1 cellular context compared by ENCODE assay signal in the genomic region with DNA sequence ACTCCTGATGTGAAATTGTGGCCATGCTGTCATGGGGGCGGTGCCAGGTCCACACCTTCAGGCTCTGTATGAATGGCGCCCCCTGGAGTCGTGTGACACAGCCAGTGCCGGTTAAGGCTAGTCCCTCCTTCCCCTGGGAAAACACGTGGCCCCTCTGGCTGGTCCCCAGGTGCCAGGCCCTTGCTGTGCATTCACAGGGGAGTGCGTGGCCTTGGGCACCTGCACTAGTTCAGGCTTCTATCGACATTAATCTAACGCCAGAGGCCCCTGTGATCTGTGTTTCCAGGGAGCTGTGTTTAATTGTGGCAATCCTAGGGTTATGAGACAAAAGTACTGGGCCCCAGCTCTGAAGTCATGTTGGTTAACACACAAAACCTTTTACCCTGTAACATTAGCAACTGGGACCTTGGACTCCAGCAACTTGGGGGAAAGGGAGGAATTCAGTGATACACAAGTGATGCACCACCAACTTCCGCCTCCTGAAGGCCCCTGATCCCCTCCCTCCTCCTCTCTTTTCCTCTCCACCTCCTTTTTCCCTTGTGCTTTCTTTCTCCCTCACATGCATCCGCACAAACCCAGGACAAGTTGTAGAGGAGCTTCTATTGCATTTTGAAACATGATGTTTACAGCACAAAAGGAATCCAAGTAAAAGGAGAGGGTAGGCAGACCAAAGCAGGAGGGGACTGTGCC.
A peak's percentile ranks its signal among the peaks of the same experiment; 100 is the strongest.
TF ChIP-seq lines count a peak whose summit lies in the region.

No MANE protein-coding gene starts in this region.

TF ChIP-seq in K562, 482 proteins besides CTCF, POLR2A, EP300 and RAD21 (continued from another document and continues in another):
- TF ChIP-seq, protein P1, sequence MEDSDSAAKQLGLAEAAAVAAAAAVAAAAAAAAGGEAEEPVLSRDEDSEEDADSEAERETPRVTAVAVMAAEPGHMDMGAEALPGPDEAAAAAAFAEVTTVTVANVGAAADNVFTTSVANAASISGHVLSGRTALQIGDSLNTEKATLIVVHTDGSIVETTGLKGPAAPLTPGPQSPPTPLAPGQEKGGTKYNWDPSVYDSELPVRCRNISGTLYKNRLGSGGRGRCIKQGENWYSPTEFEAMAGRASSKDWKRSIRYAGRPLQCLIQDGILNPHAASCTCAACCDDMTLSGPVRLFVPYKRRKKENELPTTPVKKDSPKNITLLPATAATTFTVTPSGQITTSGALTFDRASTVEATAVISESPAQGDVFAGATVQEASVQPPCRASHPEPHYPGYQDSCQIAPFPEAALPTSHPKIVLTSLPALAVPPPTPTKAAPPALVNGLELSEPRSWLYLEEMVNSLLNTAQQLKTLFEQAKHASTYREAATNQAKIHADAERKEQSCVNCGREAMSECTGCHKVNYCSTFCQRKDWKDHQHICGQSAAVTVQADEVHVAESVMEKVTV (CRISPR knock-in tag; IDR thresholded peaks at IDR 0.05): peak; percentile 65
- TF ChIP-seq GTF2E2 (tag; IDR thresholded peaks at IDR 0.05): no peak
- TF ChIP-seq PML (IDR thresholded peaks at IDR 0.05; ENCODE audit: low read length): no peak
- no peak for TF ChIP-seq ZFP1 (CRISPR knock-in tag; IDR thresholded peaks at IDR 0.05)
- no peak for TF ChIP-seq GABPA (tag; conservative IDR thresholded peaks at IDR 0.05; ENCODE audit: low read depth)
- TF ChIP-seq POLR2G (IDR thresholded peaks at IDR 0.05; ENCODE audit: low read depth, low read length): peak; percentile 47; the same call in 1 of the 2 replicates
- no peak for TF ChIP-seq STAT5A (IDR thresholded peaks at IDR 0.05; ENCODE audit: borderline replicate concordance, low read length)
- TF ChIP-seq LEF1 (IDR thresholded peaks at IDR 0.05): no peak
- TF ChIP-seq, protein P2, sequence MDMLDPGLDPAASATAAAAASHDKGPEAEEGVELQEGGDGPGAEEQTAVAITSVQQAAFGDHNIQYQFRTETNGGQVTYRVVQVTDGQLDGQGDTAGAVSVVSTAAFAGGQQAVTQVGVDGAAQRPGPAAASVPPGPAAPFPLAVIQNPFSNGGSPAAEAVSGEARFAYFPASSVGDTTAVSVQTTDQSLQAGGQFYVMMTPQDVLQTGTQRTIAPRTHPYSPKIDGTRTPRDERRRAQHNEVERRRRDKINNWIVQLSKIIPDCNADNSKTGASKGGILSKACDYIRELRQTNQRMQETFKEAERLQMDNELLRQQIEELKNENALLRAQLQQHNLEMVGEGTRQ (CRISPR knock-in tag; IDR thresholded peaks at IDR 0.05): peak; percentile 67
- TF ChIP-seq ZNF830 (CRISPR knock-in tag; IDR thresholded peaks at IDR 0.05): no peak
- no peak for TF ChIP-seq U2AF1 (optimal IDR thresholded peaks at IDR 0.05; ENCODE audit: low read depth, low read length)
- TF ChIP-seq, protein P3, sequence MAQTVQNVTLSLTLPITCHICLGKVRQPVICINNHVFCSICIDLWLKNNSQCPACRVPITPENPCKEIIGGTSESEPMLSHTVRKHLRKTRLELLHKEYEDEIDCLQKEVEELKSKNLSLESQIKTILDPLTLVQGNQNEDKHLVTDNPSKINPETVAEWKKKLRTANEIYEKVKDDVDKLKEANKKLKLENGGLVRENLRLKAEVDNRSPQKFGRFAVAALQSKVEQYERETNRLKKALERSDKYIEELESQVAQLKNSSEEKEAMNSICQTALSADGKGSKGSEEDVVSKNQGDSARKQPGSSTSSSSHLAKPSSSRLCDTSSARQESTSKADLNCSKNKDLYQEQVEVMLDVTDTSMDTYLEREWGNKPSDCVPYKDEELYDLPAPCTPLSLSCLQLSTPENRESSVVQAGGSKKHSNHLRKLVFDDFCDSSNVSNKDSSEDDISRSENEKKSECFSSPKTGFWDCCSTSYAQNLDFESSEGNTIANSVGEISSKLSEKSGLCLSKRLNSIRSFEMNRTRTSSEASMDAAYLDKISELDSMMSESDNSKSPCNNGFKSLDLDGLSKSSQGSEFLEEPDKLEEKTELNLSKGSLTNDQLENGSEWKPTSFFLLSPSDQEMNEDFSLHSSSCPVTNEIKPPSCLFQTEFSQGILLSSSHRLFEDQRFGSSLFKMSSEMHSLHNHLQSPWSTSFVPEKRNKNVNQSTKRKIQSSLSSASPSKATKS (CRISPR knock-in tag; IDR thresholded peaks at IDR 0.05): no peak
- no peak for TF ChIP-seq ZNF124 (CRISPR knock-in tag; IDR thresholded peaks at IDR 0.05)
- peak; percentile 36; the same call in 1 of the 2 replicates for TF ChIP-seq CXXC5 (CRISPR knock-in tag; IDR thresholded peaks at IDR 0.05)
- no peak for TF ChIP-seq CBFB (CRISPR knock-in tag; IDR thresholded peaks at IDR 0.05)
- TF ChIP-seq THRAP3 (IDR thresholded peaks at IDR 0.05; ENCODE audit: borderline replicate concordance): no peak
- TF ChIP-seq TRIM24 (IDR thresholded peaks at IDR 0.05): no peak
- TF ChIP-seq ZNF239 (CRISPR knock-in tag; IDR thresholded peaks at IDR 0.05): no peak
- no peak for TF ChIP-seq MTA1 (IDR thresholded peaks at IDR 0.05; ENCODE audit: borderline replicate concordance)
- no peak for TF ChIP-seq SOX6 (IDR thresholded peaks at IDR 0.05)
- TF ChIP-seq ZNF253 (CRISPR knock-in tag; conservative IDR thresholded peaks at IDR 0.05): no peak
- peak; percentile 76 for TF ChIP-seq BHLHE40 (IDR thresholded peaks at IDR 0.05; ENCODE audit: low read length)
- TF ChIP-seq, protein P4, sequence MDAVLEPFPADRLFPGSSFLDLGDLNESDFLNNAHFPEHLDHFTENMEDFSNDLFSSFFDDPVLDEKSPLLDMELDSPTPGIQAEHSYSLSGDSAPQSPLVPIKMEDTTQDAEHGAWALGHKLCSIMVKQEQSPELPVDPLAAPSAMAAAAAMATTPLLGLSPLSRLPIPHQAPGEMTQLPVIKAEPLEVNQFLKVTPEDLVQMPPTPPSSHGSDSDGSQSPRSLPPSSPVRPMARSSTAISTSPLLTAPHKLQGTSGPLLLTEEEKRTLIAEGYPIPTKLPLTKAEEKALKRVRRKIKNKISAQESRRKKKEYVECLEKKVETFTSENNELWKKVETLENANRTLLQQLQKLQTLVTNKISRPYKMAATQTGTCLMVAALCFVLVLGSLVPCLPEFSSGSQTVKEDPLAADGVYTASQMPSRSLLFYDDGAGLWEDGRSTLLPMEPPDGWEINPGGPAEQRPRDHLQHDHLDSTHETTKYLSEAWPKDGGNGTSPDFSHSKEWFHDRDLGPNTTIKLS (IDR thresholded peaks at IDR 0.05; ENCODE audit: borderline replicate concordance, low read depth): peak; percentile 60; the same call in 1 of the 2 replicates
- TF ChIP-seq JUND (IDR thresholded peaks at IDR 0.05; ENCODE audit: borderline replicate concordance, low read depth, low read length): peak; percentile 73
- peak; percentile 55; the same call in 1 of the 3 replicates for TF ChIP-seq JUND (tag; IDR thresholded peaks at IDR 0.05; ENCODE audit: borderline replicate concordance, low read depth, low read length)
- TF ChIP-seq, protein P5, sequence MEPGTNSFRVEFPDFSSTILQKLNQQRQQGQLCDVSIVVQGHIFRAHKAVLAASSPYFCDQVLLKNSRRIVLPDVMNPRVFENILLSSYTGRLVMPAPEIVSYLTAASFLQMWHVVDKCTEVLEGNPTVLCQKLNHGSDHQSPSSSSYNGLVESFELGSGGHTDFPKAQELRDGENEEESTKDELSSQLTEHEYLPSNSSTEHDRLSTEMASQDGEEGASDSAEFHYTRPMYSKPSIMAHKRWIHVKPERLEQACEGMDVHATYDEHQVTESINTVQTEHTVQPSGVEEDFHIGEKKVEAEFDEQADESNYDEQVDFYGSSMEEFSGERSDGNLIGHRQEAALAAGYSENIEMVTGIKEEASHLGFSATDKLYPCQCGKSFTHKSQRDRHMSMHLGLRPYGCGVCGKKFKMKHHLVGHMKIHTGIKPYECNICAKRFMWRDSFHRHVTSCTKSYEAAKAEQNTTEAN (CRISPR knock-in tag; IDR thresholded peaks at IDR 0.05): no peak; the same call in 1 of the 2 replicates
- no peak for TF ChIP-seq SMARCA5 (IDR thresholded peaks at IDR 0.05)
- TF ChIP-seq, protein P6, sequence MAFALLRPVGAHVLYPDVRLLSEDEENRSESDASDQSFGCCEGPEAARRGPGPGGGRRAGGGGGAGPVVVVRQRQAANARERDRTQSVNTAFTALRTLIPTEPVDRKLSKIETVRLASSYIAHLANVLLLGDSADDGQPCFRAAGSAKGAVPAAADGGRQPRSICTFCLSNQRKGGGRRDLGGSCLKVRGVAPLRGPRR (CRISPR knock-in tag; IDR thresholded peaks at IDR 0.05): 0 out of 2 replicates have a peak, but pooled peaks have one; percentile 31
- TF ChIP-seq ZNF175 (CRISPR knock-in tag; IDR thresholded peaks at IDR 0.05; ENCODE audit: low read depth): no peak
- TF ChIP-seq, protein P7, sequence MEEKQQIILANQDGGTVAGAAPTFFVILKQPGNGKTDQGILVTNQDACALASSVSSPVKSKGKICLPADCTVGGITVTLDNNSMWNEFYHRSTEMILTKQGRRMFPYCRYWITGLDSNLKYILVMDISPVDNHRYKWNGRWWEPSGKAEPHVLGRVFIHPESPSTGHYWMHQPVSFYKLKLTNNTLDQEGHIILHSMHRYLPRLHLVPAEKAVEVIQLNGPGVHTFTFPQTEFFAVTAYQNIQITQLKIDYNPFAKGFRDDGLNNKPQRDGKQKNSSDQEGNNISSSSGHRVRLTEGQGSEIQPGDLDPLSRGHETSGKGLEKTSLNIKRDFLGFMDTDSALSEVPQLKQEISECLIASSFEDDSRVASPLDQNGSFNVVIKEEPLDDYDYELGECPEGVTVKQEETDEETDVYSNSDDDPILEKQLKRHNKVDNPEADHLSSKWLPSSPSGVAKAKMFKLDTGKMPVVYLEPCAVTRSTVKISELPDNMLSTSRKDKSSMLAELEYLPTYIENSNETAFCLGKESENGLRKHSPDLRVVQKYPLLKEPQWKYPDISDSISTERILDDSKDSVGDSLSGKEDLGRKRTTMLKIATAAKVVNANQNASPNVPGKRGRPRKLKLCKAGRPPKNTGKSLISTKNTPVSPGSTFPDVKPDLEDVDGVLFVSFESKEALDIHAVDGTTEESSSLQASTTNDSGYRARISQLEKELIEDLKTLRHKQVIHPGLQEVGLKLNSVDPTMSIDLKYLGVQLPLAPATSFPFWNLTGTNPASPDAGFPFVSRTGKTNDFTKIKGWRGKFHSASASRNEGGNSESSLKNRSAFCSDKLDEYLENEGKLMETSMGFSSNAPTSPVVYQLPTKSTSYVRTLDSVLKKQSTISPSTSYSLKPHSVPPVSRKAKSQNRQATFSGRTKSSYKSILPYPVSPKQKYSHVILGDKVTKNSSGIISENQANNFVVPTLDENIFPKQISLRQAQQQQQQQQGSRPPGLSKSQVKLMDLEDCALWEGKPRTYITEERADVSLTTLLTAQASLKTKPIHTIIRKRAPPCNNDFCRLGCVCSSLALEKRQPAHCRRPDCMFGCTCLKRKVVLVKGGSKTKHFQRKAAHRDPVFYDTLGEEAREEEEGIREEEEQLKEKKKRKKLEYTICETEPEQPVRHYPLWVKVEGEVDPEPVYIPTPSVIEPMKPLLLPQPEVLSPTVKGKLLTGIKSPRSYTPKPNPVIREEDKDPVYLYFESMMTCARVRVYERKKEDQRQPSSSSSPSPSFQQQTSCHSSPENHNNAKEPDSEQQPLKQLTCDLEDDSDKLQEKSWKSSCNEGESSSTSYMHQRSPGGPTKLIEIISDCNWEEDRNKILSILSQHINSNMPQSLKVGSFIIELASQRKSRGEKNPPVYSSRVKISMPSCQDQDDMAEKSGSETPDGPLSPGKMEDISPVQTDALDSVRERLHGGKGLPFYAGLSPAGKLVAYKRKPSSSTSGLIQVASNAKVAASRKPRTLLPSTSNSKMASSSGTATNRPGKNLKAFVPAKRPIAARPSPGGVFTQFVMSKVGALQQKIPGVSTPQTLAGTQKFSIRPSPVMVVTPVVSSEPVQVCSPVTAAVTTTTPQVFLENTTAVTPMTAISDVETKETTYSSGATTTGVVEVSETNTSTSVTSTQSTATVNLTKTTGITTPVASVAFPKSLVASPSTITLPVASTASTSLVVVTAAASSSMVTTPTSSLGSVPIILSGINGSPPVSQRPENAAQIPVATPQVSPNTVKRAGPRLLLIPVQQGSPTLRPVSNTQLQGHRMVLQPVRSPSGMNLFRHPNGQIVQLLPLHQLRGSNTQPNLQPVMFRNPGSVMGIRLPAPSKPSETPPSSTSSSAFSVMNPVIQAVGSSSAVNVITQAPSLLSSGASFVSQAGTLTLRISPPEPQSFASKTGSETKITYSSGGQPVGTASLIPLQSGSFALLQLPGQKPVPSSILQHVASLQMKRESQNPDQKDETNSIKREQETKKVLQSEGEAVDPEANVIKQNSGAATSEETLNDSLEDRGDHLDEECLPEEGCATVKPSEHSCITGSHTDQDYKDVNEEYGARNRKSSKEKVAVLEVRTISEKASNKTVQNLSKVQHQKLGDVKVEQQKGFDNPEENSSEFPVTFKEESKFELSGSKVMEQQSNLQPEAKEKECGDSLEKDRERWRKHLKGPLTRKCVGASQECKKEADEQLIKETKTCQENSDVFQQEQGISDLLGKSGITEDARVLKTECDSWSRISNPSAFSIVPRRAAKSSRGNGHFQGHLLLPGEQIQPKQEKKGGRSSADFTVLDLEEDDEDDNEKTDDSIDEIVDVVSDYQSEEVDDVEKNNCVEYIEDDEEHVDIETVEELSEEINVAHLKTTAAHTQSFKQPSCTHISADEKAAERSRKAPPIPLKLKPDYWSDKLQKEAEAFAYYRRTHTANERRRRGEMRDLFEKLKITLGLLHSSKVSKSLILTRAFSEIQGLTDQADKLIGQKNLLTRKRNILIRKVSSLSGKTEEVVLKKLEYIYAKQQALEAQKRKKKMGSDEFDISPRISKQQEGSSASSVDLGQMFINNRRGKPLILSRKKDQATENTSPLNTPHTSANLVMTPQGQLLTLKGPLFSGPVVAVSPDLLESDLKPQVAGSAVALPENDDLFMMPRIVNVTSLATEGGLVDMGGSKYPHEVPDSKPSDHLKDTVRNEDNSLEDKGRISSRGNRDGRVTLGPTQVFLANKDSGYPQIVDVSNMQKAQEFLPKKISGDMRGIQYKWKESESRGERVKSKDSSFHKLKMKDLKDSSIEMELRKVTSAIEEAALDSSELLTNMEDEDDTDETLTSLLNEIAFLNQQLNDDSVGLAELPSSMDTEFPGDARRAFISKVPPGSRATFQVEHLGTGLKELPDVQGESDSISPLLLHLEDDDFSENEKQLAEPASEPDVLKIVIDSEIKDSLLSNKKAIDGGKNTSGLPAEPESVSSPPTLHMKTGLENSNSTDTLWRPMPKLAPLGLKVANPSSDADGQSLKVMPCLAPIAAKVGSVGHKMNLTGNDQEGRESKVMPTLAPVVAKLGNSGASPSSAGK (IDR thresholded peaks at IDR 0.05): peak; percentile 71
- no peak for TF ChIP-seq HLTF (IDR thresholded peaks at IDR 0.05)
- TF ChIP-seq, protein P8, sequence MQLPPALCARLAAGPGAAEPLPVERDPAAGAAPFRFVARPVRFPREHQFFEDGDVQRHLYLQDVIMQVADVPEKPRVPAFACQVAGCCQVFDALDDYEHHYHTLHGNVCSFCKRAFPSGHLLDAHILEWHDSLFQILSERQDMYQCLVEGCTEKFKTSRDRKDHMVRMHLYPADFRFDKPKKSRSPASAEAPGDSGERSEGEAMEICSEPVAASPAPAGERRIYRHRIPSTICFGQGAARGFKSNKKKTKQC (CRISPR knock-in tag; IDR thresholded peaks at IDR 0.05): no peak
- no peak for TF ChIP-seq STAT5B (CRISPR knock-in tag; IDR thresholded peaks at IDR 0.05)
- no peak for TF ChIP-seq CBFA2T3 (IDR thresholded peaks at IDR 0.05)
- TF ChIP-seq PURB (CRISPR knock-in tag; IDR thresholded peaks at IDR 0.05; ENCODE audit: low read depth): no peak
- TF ChIP-seq, protein P9, sequence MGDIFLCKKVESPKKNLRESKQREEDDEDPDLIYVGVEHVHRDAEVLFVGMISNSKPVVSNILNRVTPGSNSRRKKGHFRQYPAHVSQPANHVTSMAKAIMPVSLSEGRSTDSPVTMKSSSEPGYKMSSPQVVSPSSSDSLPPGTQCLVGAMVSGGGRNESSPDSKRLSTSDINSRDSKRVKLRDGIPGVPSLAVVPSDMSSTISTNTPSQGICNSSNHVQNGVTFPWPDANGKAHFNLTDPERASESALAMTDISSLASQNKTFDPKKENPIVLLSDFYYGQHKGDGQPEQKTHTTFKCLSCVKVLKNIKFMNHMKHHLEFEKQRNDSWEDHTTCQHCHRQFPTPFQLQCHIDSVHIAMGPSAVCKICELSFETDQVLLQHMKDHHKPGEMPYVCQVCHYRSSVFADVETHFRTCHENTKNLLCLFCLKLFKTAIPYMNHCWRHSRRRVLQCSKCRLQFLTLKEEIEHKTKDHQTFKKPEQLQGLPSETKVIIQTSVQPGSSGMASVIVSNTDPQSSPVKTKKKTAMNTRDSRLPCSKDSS (IDR thresholded peaks at IDR 0.05; ENCODE audit: low read depth, partially characterized antibody): no peak
